Comparison of ENCODE assay signal across 7 cellular contexts in genomic region chrY:17579956-17580519, GRCh38.
A peak's percentile ranks its signal among the peaks of the same experiment; 100 is the strongest.
DNase-seq lines count a peak whose midpoint lies in the region; ATAC-seq, FAIRE-seq and TF ChIP-seq lines count a peak whose summit lies in the region.
"Not testable (repeated sequence)": the region's sequence is repeated elsewhere in the genome, so short reads cannot be mapped to it uniquely, and the experiment has no call there.

No MANE protein-coding gene starts in this region.

- intact Hi-C loops in naive thymus-derived CD4-positive, alpha-beta T cell (cut with micrococcal nuclease) = not testable (repeated sequence)

- not testable (repeated sequence) for TF ChIP-seq RAD21 in A549 (conservative IDR thresholded peaks at IDR 0.05 in 1 of 2, IDR thresholded peaks at IDR 0.05 in 1 of 2)

- H3K9me3 ChIP-seq in A549; RWPE2 (ENCODE audit: severe bottlenecking); naive thymus-derived CD4-positive, alpha-beta T cell (ENCODE audit: control insufficient read depth in 2 of 3, low read length in 3 of 3): not testable (repeated sequence)

- POLR2A ChIA-PET in A549 (lab: Yijun Ruan, JAX); naive thymus-derived CD4-positive, alpha-beta T cell (lab: Charles Lee): not testable (repeated sequence)

- FAIRE-seq in A549 (lab: Jason Lieb, UNC) = not testable (repeated sequence)

- not testable (repeated sequence) for H3K4me1 ChIP-seq in A549; RWPE2 (ENCODE audit: insufficient read depth, poor library complexity, severe bottlenecking); naive thymus-derived CD4-positive, alpha-beta T cell (ENCODE audit: control insufficient read depth in 2 of 2, insufficient read depth in 2 of 2, low read length in 2 of 2)

- H3K4me3 ChIP-seq in A549; RWPE2 (ENCODE audit: severe bottlenecking); naive thymus-derived CD4-positive, alpha-beta T cell (ENCODE audit: low read length): not testable (repeated sequence)

- WGBS in A549 (ENCODE audit: missing lambda C conversion rate) = no CpG with 5 or more reads among the region's 23 CpGs

- H3K27me3 ChIP-seq in RWPE2 (ENCODE audit: insufficient read depth, poor library complexity, severe bottlenecking); naive thymus-derived CD4-positive, alpha-beta T cell (ENCODE audit: control insufficient read depth in 2 of 2, insufficient read depth in 2 of 2, low read length in 2 of 2): not testable (repeated sequence)

- H3K4me3 Mint-ChIP-seq in central memory CD8-positive, alpha-beta T cell; naive thymus-derived CD4-positive, alpha-beta T cell: not testable (repeated sequence)

- CTCF ChIA-PET in A549 (lab: Yijun Ruan, JAX); naive thymus-derived CD4-positive, alpha-beta T cell (lab: Charles Lee): not testable (repeated sequence)

- H3K27ac ChIP-seq in A549; RWPE2 (ENCODE audit: poor library complexity, severe bottlenecking); naive thymus-derived CD4-positive, alpha-beta T cell (ENCODE audit: low read depth, low read length): not testable (repeated sequence)

- not testable (repeated sequence) for TF ChIP-seq EP300 in A549 (IDR thresholded peaks at IDR 0.05)

- DNase-seq in A549 (ENCODE audit: low read depth in 1 of 2, low spot score in 1 of 2); RWPE2 (ENCODE audit: low spot score); central memory CD8-positive, alpha-beta T cell (ENCODE audit: low spot score in 2 of 2); naive thymus-derived CD4-positive, alpha-beta T cell: not testable (repeated sequence)

- not testable (repeated sequence) for H3K4me1 Mint-ChIP-seq in central memory CD8-positive, alpha-beta T cell; naive thymus-derived CD4-positive, alpha-beta T cell

- not testable (repeated sequence) for TF ChIP-seq POLR2A in A549 (IDR thresholded peaks at IDR 0.05; ENCODE audit: low read length)

- ATAC-seq in A549 (peak; percentile 80 to 86), GM19035 (IDR thresholded peaks at IDR 0.05; ENCODE audit: unreplicated experiment) (peak; percentile 44), GM21619 (IDR thresholded peaks at IDR 0.05; ENCODE audit: unreplicated experiment) (peak; percentile 21), HG03045 (IDR thresholded peaks at IDR 0.05; ENCODE audit: unreplicated experiment) (peak; percentile 53), RWPE2 (ENCODE audit: low read depth) (peak; percentile 9; the same call in 2 of the 3 replicates)
- peak; percentile 55 for ATAC-seq in central memory CD8-positive, alpha-beta T cell (replicated peaks; ENCODE audit: extremely low read depth, poor library complexity, severe bottlenecking)
- peak; percentile 6 for ATAC-seq in naive thymus-derived CD4-positive, alpha-beta T cell

- not testable (repeated sequence) for H3K27ac Mint-ChIP-seq in central memory CD8-positive, alpha-beta T cell (ENCODE audit: low read depth); naive thymus-derived CD4-positive, alpha-beta T cell

- H3K27me3 Mint-ChIP-seq in central memory CD8-positive, alpha-beta T cell; naive thymus-derived CD4-positive, alpha-beta T cell: not testable (repeated sequence)

- H3K4me2 ChIP-seq in A549 = not testable (repeated sequence)

- not testable (repeated sequence) for TF ChIP-seq CTCF in A549 (IDR thresholded peaks at IDR 0.05); RWPE2 (IDR thresholded peaks at IDR 0.05; ENCODE audit: poor library complexity, severe bottlenecking)

- H3K36me3 Mint-ChIP-seq in central memory CD8-positive, alpha-beta T cell (ENCODE audit: insufficient read depth); naive thymus-derived CD4-positive, alpha-beta T cell: not testable (repeated sequence)

- H3K9me3 Mint-ChIP-seq in central memory CD8-positive, alpha-beta T cell; naive thymus-derived CD4-positive, alpha-beta T cell: not testable (repeated sequence)

- not testable (repeated sequence) for H3K36me3 ChIP-seq in RWPE2 (ENCODE audit: low read depth); naive thymus-derived CD4-positive, alpha-beta T cell (ENCODE audit: control insufficient read depth in 2 of 3, insufficient read depth in 3 of 3, low read length in 3 of 3)

Comparison
In these comparisons a context has a peak if more than half of its experiments do, and no peak if none do; other contexts are left out.
1. ATAC-seq: peak in every context shown above with its lines; median percentile 83 in A549; 55 in central memory CD8-positive, alpha-beta T cell; 53 in HG03045; 44 in GM19035; 21 in GM21619; 9 in RWPE2; 6 in naive thymus-derived CD4-positive, alpha-beta T cell.